ENCODE assay signal across 13 cellular contexts in genomic region chr5:150541895-150542294, GRCh38. TPM values are rescaled to one million over a fixed set of nuclear protein-coding genes. Genes with fewer than 3 reads are reported as not detected.
DNase-seq lines count a peak whose midpoint lies in the region; ATAC-seq, FAIRE-seq and TF ChIP-seq lines count a peak whose summit lies in the region.
"Had no signal": no experiment of that assay in that cellular context is flagged by ENCODE, and none has a peak within 500 bp of the region (broad histone marks: within the 10 kb centered on the region; RNA-seq: fewer than 3 reads in every experiment).

No MANE protein-coding gene starts in this region.

- H3K4me1 ChIP-seq in HEK293 (ENCODE audit: control insufficient read depth, insufficient read depth, low read length), result no peaks in the 10 kb centered on the region
- H3K4me1 ChIP-seq in mammary epithelial cell (ENCODE audit: insufficient read depth, low read length), result peaks cover 36% of the 10 kb centered on the region
- peaks cover 55% of the 10 kb centered on the region for H3K4me1 ChIP-seq in HepG2 (ENCODE audit: insufficient read depth, low read length)
- peaks cover 20% of the 10 kb centered on the region for H3K4me1 ChIP-seq in suprapubic skin

- ATAC-seq in HepG2, result peak; percentile 6
- ATAC-seq in GM19023 (IDR thresholded peaks at IDR 0.05; ENCODE audit: unreplicated experiment), result no peak
- no peak for ATAC-seq in GM19035 (IDR thresholded peaks at IDR 0.05; ENCODE audit: unreplicated experiment)

- dilution Hi-C loops in mammary epithelial cell (cut with HindIII; ENCODE audit: low sequenced_read_pairs), result no loop called here

- no peak overlapping the region for H3K27ac ChIP-seq in HEK293 (ENCODE audit: extremely low read depth, low read depth, low read length)
- H3K27ac ChIP-seq in mammary epithelial cell (ENCODE audit: insufficient read depth, low read depth, low read length), result peak overlapping the region; percentile 74
- H3K27ac ChIP-seq in HepG2 (ENCODE audit: extremely low read length, insufficient read depth, low read length), result peak overlapping the region; percentile 89
- peak overlapping the region; percentile 56 for H3K27ac ChIP-seq in suprapubic skin

- CTCF ChIA-PET in HEK293 (lab: Yijun Ruan, JAX) (interaction anchor here (0.7 to 1.4 kb wide), 2 partner anchors 43 to 83 kb away, joined by 3 to 6 read pairs; no protein-coding TSS in a partner anchor), mammary epithelial cell (lab: Charles Lee; ENCODE audit: low non-redundant PET) (no interaction called here), HepG2 (lab: Yijun Ruan, JAX; ENCODE audit: low intra/inter-chr PET ratio, low total read pairs) (no interaction called here)

- no peak overlapping the region for H3K4me2 ChIP-seq in mammary epithelial cell (ENCODE audit: insufficient read depth, low read depth, low read length)
- peak overlapping the region; percentile 29 for H3K4me2 ChIP-seq in HepG2 (ENCODE audit: low read depth, low read length)

- TF ChIP-seq RAD21 in HepG2 (CRISPR knock-in tag; IDR thresholded peaks at IDR 0.05), result no peak

- H3K79me2 ChIP-seq in mammary epithelial cell (ENCODE audit: insufficient read depth, low read length) (no peaks in the 10 kb centered on the region), HepG2 (ENCODE audit: insufficient read depth, low read length) (no peaks in the 10 kb centered on the region)

- TF ChIP-seq CTCF in HEK293 (tag by site-specific recombination; IDR thresholded peaks at IDR 0.05), result no peak
- TF ChIP-seq CTCF in mammary epithelial cell (conservative IDR thresholded peaks at IDR 0.05 in 1 of 2, IDR thresholded peaks at IDR 0.05 in 1 of 2; ENCODE audit: extremely low read depth in 1 of 2, insufficient read depth in 1 of 2, low read depth in 1 of 2, low read length in 2 of 2), result no peak
- no peak for TF ChIP-seq CTCF in HepG2 (CRISPR knock-in tag; IDR thresholded peaks at IDR 0.05)
- TF ChIP-seq CTCF in suprapubic skin (IDR thresholded peaks at IDR 0.05), result no peak

- no peaks in the 10 kb centered on the region for H4K20me1 ChIP-seq in mammary epithelial cell (ENCODE audit: insufficient read depth, low read length)
- H4K20me1 ChIP-seq in HepG2 (ENCODE audit: insufficient read depth, low read length), result no peaks in the 10 kb centered on the region

- H3K36me3 ChIP-seq in HEK293 (ENCODE audit: control insufficient read depth in 2 of 2, insufficient read depth in 1 of 2, low read length in 2 of 2) (peaks cover 6 to 88% of the 10 kb centered on the region in 2 experiments), mammary epithelial cell (ENCODE audit: insufficient read depth, low read length) (peaks cover 16% of the 10 kb centered on the region), HepG2 (replicated peaks in 1 of 2; ENCODE audit: control insufficient read depth in 1 of 2, insufficient read depth in 2 of 2, low read length in 2 of 2) (peaks cover 13 to 52% of the 10 kb centered on the region in 2 experiments), suprapubic skin (peaks cover 80% of the 10 kb centered on the region)

- intact Hi-C loops in mammary epithelial cell (cut with micrococcal nuclease), result loop anchor here (2.0 kb wide), 1 partner anchor 67 kb away; no protein-coding TSS in a partner anchor
- intact Hi-C loops in HepG2 (cut with micrococcal nuclease; ENCODE audit: unreplicated experiment), result loop anchor here (2.0 to 5.0 kb wide), 2 partner anchors 19 to 40 kb away; no protein-coding TSS in a partner anchor

- DNase-seq in mammary epithelial cell (peak; percentile 91), HepG2 (ENCODE audit: low spot score) (peak; percentile 65), suprapubic skin (ENCODE audit: low spot score in 2 of 2) (no peak), D341Med (ENCODE audit: low spot score) (no peak), GM19240 (ENCODE audit: insufficient read length, low spot score) (no peak)
- DNase-seq: Calu3; head of caudate nucleus; stimulated activated CD4-positive, alpha-beta T cell treated with anti-CD3 and anti-CD28 coated beads, Interleukin-2, amount 100 ng/mL, for 48 hours; stimulated activated naive CD4-positive, alpha-beta T cell had no signal

- BruUV-seq in mammary epithelial cell (replicated peaks; lab: Mats Ljungman, UMichigan) (no TSS peak), HepG2 (replicated peaks; lab: Mats Ljungman, UMichigan) (no TSS peak)

- in situ Hi-C loops in mammary epithelial cell (cut with MboI; ENCODE audit: low sequenced_read_pairs in 2 of 2), result loop anchor here in 1 of 2 donors (10.0 kb wide), 1 partner anchor 57 kb away; no protein-coding TSS in a partner anchor
- in situ Hi-C loops in HepG2 (cut with HindIII; ENCODE audit: extremely low pct_ligation_motif_present, low pct_unique_long_range_greater_than_20kb), result loop anchor here (10.0 kb wide), 1 partner anchor 87 kb away; no protein-coding TSS in a partner anchor

- no peak; a peak in 1 of 4 replicates for TF ChIP-seq POLR2A in HepG2 (IDR thresholded peaks at IDR 0.05; ENCODE audit: insufficient read depth in 1 of 2, low read depth in 2 of 2, low read length in 2 of 2)
- no peak for TF ChIP-seq POLR2A in suprapubic skin (IDR thresholded peaks at IDR 0.05)

- H3K9me3 ChIP-seq in HEK293 (ENCODE audit: control insufficient read depth, insufficient read depth, low read depth, low read length) (no peaks in the 10 kb centered on the region), mammary epithelial cell (replicated peaks; ENCODE audit: insufficient read depth, low read length) (no peaks in the 10 kb centered on the region), HepG2 (ENCODE audit: low read length) (no peaks in the 10 kb centered on the region), suprapubic skin (no peaks in the 10 kb centered on the region)

- peak; percentile 67 for FAIRE-seq in HepG2 (lab: Jason Lieb, UNC)
- FAIRE-seq: TTC549 had no signal

- no peak overlapping the region for H2AFZ ChIP-seq in mammary epithelial cell (ENCODE audit: low read depth, low read length)
- no peak overlapping the region for H2AFZ ChIP-seq in HepG2 (ENCODE audit: low read length)

- no peak overlapping the region for H3K9ac ChIP-seq in mammary epithelial cell (ENCODE audit: insufficient read depth, low read length)
- H3K9ac ChIP-seq in HepG2 (ENCODE audit: insufficient read depth, low read depth, low read length), result peak overlapping the region; percentile 70

- H3K27me3 ChIP-seq in mammary epithelial cell (ENCODE audit: insufficient read depth, low read length) (no peaks in the 10 kb centered on the region), HepG2 (ENCODE audit: control insufficient read depth in 1 of 2, insufficient read depth in 2 of 2, low read length in 2 of 2) (no peaks in the 10 kb centered on the region), suprapubic skin (no peaks in the 10 kb centered on the region)

- H3K4me3 ChIP-seq in HEK293 (ENCODE audit: low read depth, low read length) (no peak overlapping the region), mammary epithelial cell (replicated peaks in 1 of 3; ENCODE audit: insufficient read depth in 1 of 3, low read depth in 2 of 3, low read length in 3 of 3) (no peak overlapping the region), HepG2 (replicated peaks in 1 of 3; ENCODE audit: insufficient read depth in 1 of 3, low read depth in 2 of 3, low read length in 3 of 3) (no peak overlapping the region), suprapubic skin (no peak overlapping the region)

- POLR2A ChIA-PET in HEK293 (lab: Yijun Ruan, JAX), result no interaction called here
- POLR2A ChIA-PET in HepG2 (lab: Yijun Ruan, JAX), result interaction anchor here (1.1 to 3.6 kb wide), 13 partner anchors 12 to 113 kb away, joined by 3 to 86 read pairs (median 8); partner anchors contain the start of gene RPS14

- peak; percentile 34 to 72; a peak in 3 of 4 replicates for TF ChIP-seq EP300 in HepG2 (IDR thresholded peaks at IDR 0.05; ENCODE audit: low read depth in 2 of 2, low read length in 2 of 2)
- TF ChIP-seq EP300 in HepG2 (CRISPR knock-in tag; IDR thresholded peaks at IDR 0.05; ENCODE audit: borderline replicate concordance), result peak; percentile 26; the same call in 1 of the 2 replicates
- TF ChIP-seq EP300 in suprapubic skin (IDR thresholded peaks at IDR 0.05), result no peak

TF ChIP-seq in HEK293, 187 proteins besides CTCF, POLR2A, EP300 and RAD21:
- TF ChIP-seq ZBTB17 (tag by site-specific recombination; IDR thresholded peaks at IDR 0.05), result peak; percentile 73
- no peak for TF ChIP-seq MEIS1 (CRISPR knock-in tag; IDR thresholded peaks at IDR 0.05; ENCODE audit: borderline replicate concordance)

RNA-seq across cellular contexts. Expression of gene NDST1, which starts 34.0 kb away (rescaled TPM):
- total RNA-seq in mammary epithelial cell, result 100 to 1,000 TPM; 114 to 128 TPM
- 43.2 TPM for polyA plus RNA-seq in mammary epithelial cell
- 101 TPM for polyA minus RNA-seq in mammary epithelial cell
- total RNA-seq in HepG2 (2016; rRNA removed; fragmentation: Illumina TruSeq; extraction: Trizol), result 22.1 and 26.2 TPM in 2 replicates
- total RNA-seq in HepG2 (2016; cell fraction: cytosol; rRNA removed; fragmentation: Illumina TruSeq; extraction: Trizol; ENCODE audit: low read depth), result 6.5 and 8.8 TPM in 2 replicates
- total RNA-seq in HepG2 (2016; cell fraction: insoluble cytoplasmic fraction; rRNA removed; fragmentation: Illumina TruSeq; extraction: Trizol), result 19.6 and 25.2 TPM in 2 replicates
- 16.4 and 18.4 TPM in 2 replicates for total RNA-seq in HepG2 (2016; cell fraction: membrane; rRNA removed; fragmentation: Illumina TruSeq; extraction: Trizol)
- total RNA-seq in HepG2 (2016; cell fraction: nucleus; rRNA removed; fragmentation: Illumina TruSeq; extraction: Trizol), result 25.2 and 29.3 TPM in 2 replicates
- 23.8 and 35.0 TPM in 2 replicates for polyA plus RNA-seq in HepG2 (2011; rRNA removed)
- 18.9 and 20.3 TPM in 2 replicates for polyA plus RNA-seq in HepG2 (2011; cell fraction: cytosol; rRNA removed)
- 67.6 and 71.1 TPM in 2 replicates for polyA plus RNA-seq in HepG2 (2011; cell fraction: nucleus; rRNA removed)
- polyA plus RNA-seq in HepG2 (2012), result 36.0 and 40.8 TPM in 2 replicates
- 2.7 and 3.1 TPM in 2 replicates for polyA plus RNA-seq in HepG2 (2016; cell fraction: cytosol; fragmentation: Illumina TruSeq; extraction: Trizol; ENCODE audit: low read depth)
- 15.4 and 18.3 TPM in 2 replicates for polyA plus RNA-seq in HepG2 (2016; cell fraction: insoluble cytoplasmic fraction; fragmentation: Illumina TruSeq; extraction: Trizol; ENCODE audit: low read depth)
- polyA plus RNA-seq in HepG2 (2016; cell fraction: membrane; fragmentation: Illumina TruSeq; extraction: Trizol; ENCODE audit: low read depth), result 7.8 TPM in 2 replicates
- 29.1 and 30.9 TPM in 2 replicates for polyA plus RNA-seq in HepG2 (2016; cell fraction: nucleus; fragmentation: Illumina TruSeq; extraction: Trizol; ENCODE audit: insufficient read depth, low read depth)
- polyA minus RNA-seq in HepG2 (2011; rRNA and poly(A)+ RNA removed; ENCODE audit: low replicate concordance), result 12.5 and 73.9 TPM in 2 replicates
- polyA minus RNA-seq in HepG2 (2011; cell fraction: cytosol; rRNA and poly(A)+ RNA removed), result 20.8 and 29.5 TPM in 2 replicates
- 55.1 and 55.2 TPM in 2 replicates for polyA minus RNA-seq in HepG2 (2011; cell fraction: nucleus; rRNA and poly(A)+ RNA removed)
- 100 to 1,000 TPM in 3 of 4 donors, 10 to 100 TPM in 1; 94.6 to 157 (median 134) TPM for total RNA-seq in suprapubic skin

Comparison
In these comparisons a context has a peak if more than half of its experiments do, and no peak if none do; other contexts are left out.
1. DNase-seq: peak in mammary epithelial cell (single experiment) and HepG2 (single experiment); none in suprapubic skin (0 of 2), D341Med (single experiment) and GM19240 (single experiment).
2. Of the 63 proteins assayed by ChIP-seq in both HepG2 and HEK293: peak only in HepG2: ATF2, PRDM10, ZNF335, ZNF629 and ZNF768; only in HEK293: none; in both: none; in neither: 58.